ENCODE assay signal across 1 cellular context in the genomic region with DNA sequence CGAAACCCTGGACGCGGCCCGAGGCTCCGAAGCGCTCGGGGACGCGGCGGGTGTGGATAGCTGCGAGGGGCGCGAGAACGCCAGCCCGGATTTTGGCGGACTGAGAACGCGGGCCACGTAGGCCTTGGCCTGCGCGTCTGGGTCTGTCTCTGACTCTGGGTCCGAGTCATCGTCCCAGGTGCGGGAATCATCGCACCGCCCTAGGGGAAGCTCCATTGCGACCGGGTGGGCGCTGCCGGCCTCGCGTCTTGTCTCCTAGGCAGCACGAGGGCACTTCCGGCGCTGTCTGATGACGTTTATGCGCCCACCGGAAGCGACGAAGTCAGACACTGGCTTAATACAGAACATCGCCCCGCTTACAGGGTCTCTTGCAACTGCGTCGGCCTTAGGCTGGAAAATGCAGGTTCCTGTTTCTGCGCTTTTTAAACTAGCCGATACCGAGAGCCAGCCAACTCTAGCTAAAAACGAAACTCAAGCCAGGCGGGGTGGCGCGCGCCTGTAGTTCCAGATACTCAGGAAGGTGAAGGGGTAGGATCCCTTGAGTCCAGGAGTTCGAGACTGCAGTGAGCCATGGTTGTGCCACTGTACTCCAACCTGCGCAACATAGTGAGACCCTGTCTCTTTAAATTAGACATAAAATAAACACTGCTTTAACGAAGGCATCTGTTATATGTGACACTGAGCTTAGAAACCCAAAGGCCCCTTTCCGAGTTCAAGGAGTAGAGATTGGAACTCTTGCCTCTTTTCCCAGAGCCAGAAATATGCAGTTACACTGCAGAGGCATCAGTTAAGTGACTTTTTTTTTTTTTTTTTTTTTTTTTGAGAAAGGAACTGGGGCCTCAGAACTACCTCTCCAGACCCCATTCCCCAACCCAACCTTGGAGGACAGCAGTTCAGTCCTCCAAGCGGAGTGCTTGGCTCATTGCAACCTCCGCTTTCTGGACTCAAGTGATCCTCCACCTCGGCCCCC.
TF ChIP-seq lines count a peak whose summit lies in the region.

A gene (minus strand): TSS at position 266 of the 970 bp plus-strand sequence. CDS start 50 bp downstream, at position 216.

TF ChIP-seq in HEK293, 187 proteins besides CTCF, POLR2A, EP300 and RAD21 (continued from another document):
- TF ChIP-seq OVOL3 (tag by site-specific recombination; IDR thresholded peaks at IDR 0.05) (no peak; the same call in 1 of the 2 replicates), ZNF174 (tag by site-specific recombination; IDR thresholded peaks at IDR 0.05) (no peak), ZNF221 (tag by site-specific recombination; IDR thresholded peaks at IDR 0.05; ENCODE audit: borderline replicate concordance) (no peak), ZNF707 (tag by site-specific recombination; IDR thresholded peaks at IDR 0.05) (no peak), ZBTB7A (tag by site-specific recombination; IDR thresholded peaks at IDR 0.05; ENCODE audit: low read depth) (peak; percentile 84), ZNF555 (tag by site-specific recombination; conservative IDR thresholded peaks at IDR 0.05) (no peak), ZNF10 (tag by site-specific recombination; IDR thresholded peaks at IDR 0.05) (peak; percentile 76), ZBTB48 (tag by site-specific recombination; IDR thresholded peaks at IDR 0.05) (no peak), TRIM28 (IDR thresholded peaks at IDR 0.05; ENCODE audit: borderline replicate concordance, low read length) (no peak), SCRT2 (tag by site-specific recombination; IDR thresholded peaks at IDR 0.05) (no peak)
- TF ChIP-seq, protein P1, sequence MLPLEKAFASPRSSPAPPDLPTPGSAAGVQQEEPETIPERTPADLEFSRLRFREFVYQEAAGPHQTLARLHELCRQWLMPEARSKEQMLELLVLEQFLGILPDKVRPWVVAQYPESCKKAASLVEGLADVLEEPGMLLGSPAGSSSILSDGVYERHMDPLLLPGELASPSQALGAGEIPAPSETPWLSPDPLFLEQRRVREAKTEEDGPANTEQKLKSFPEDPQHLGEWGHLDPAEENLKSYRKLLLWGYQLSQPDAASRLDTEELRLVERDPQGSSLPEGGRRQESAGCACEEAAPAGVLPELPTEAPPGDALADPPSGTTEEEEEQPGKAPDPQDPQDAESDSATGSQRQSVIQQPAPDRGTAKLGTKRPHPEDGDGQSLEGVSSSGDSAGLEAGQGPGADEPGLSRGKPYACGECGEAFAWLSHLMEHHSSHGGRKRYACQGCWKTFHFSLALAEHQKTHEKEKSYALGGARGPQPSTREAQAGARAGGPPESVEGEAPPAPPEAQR (tag by site-specific recombination; IDR thresholded peaks at IDR 0.05) = no peak
- TF ChIP-seq, protein P2, sequence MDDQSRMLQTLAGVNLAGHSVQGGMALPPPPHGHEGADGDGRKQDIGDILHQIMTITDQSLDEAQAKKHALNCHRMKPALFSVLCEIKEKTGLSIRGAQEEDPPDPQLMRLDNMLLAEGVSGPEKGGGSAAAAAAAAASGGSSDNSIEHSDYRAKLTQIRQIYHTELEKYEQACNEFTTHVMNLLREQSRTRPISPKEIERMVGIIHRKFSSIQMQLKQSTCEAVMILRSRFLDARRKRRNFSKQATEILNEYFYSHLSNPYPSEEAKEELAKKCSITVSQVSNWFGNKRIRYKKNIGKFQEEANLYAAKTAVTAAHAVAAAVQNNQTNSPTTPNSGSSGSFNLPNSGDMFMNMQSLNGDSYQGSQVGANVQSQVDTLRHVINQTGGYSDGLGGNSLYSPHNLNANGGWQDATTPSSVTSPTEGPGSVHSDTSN (CRISPR knock-in tag; IDR thresholded peaks at IDR 0.05) = 0 out of 2 replicates have a peak, but pooled peaks have one; percentile 16
